ENCODE assay signal across 24 cellular contexts in genomic region chr15:50810128-50810527, GRCh38.
"Had no signal": no experiment of that assay in that cellular context is flagged by ENCODE, and none has a peak within 500 bp of the region (broad histone marks: within the 10 kb centered on the region; RNA-seq: fewer than 3 reads in every experiment).

No MANE protein-coding gene starts in this region.

- H3K27me3 ChIP-seq: heart right ventricle, left lung, neutrophil, pancreas, right lobe of liver, tibial nerve, upper lobe of left lung had no signal

- H3K36me3 ChIP-seq: heart right ventricle, left lung, neutrophil, pancreas, right lobe of liver, thoracic aorta, tibial nerve, upper lobe of left lung had no signal

- DNase-seq: cortex of kidney; effector memory CD8-positive, alpha-beta T cell; foreskin melanocyte; glutamatergic neuron; heart right ventricle; hippocampal formation; left cardiac atrium; left lung; mesenchymal stem cell; mucosa of descending colon; naive B cell; pancreas; right lobe of liver; small intestine; stimulated activated CD4-positive, alpha-beta T cell treated with anti-CD3 and anti-CD28 coated beads, Interleukin-15, amount 100 ng/mL, for 24 hours; stimulated activated CD4-positive, alpha-beta T cell treated with anti-CD3 and anti-CD28 coated beads, Interleukin-2, amount 100 ng/mL, for 48 hours; stimulated activated naive B cell treated with anti-CD40 and anti-IgM and Interleukin-4, amounts not matched to agents 10 μg/mL and 1 μg/mL and 100 μg/mL, for 72 hours; upper lobe of left lung had no signal

- H3K4me3 ChIP-seq: heart right ventricle, left lung, mucosa of descending colon, pancreas, right lobe of liver, thoracic aorta, tibial nerve, upper lobe of left lung had no signal

- H3K9me3 ChIP-seq: heart right ventricle, left lung, mucosa of descending colon, neutrophil, pancreas, right lobe of liver, thoracic aorta, tibial nerve, upper lobe of left lung had no signal

- ATAC-seq: effector memory CD8-positive, alpha-beta T cell; esophagus mucosa; heart right ventricle; left cardiac atrium; left lung; mucosa of descending colon; natural killer cell treated with Interleukin-12 subunit alpha and Interleukin-12 subunit beta and Interleukin-15 and Interleukin-18, amount 100 ng/mL, for 72 hours; pancreas; right lobe of liver; stimulated activated naive B cell treated with anti-CD40 and anti-IgM and Interleukin-4, amounts not matched to agents 10 μg/mL and 1 μg/mL and 100 μg/mL, for 72 hours had no signal

- H3K4me1 ChIP-seq: heart right ventricle, left lung, pancreas, right lobe of liver, tibial nerve, upper lobe of left lung had no signal

- H3K27ac ChIP-seq: epithelial cell of prostate, heart right ventricle, left lung, neutrophil, pancreas, right lobe of liver, thoracic aorta, tibial nerve, upper lobe of left lung had no signal
